Comparison of ENCODE assay signal across 1 cellular context in the genomic region with DNA sequence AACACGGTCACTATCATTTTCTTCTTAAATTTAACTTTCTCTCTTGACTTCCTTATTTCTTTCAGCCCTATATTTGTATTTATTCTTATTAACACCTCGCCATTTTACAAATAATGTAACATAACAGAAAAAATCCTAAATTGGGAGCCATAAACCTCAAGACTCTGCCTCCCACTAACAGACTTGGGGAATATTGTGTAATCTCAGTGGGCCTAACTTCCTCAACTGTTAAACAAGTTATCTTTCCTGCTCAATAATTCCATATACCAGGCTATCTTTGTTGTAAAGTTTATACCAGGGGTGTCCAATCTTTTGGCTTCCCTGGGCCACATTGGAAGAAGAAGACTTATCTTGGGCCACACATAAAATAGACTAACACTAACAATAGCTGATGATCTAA.
A peak's percentile ranks its signal among the peaks of the same experiment; 100 is the strongest.
TF ChIP-seq lines count a peak whose summit lies in the region.

No MANE protein-coding gene starts in this region.

TF ChIP-seq in HepG2, 621 proteins besides CTCF, POLR2A, EP300 and RAD21:
- 0 out of 2 replicates have a peak, but pooled peaks have one; percentile 2 for TF ChIP-seq CEBPB (IDR thresholded peaks at IDR 0.05; ENCODE audit: borderline replicate concordance, low read depth, low read length)
- TF ChIP-seq ARNT2 (CRISPR knock-in tag; IDR thresholded peaks at IDR 0.05; ENCODE audit: low read depth), result no peak
- no peak for TF ChIP-seq ZNF792 (CRISPR knock-in tag; IDR thresholded peaks at IDR 0.05)
- no peak for TF ChIP-seq ZNF432 (CRISPR knock-in tag; IDR thresholded peaks at IDR 0.05; ENCODE audit: borderline replicate concordance)
- no peak for TF ChIP-seq KDM4B (CRISPR knock-in tag; IDR thresholded peaks at IDR 0.05)
- no peak for TF ChIP-seq ZNF543 (CRISPR knock-in tag; IDR thresholded peaks at IDR 0.05)
TF ChIP-seq in HepG2: peak in this region for 1.
